In the genomic region with DNA sequence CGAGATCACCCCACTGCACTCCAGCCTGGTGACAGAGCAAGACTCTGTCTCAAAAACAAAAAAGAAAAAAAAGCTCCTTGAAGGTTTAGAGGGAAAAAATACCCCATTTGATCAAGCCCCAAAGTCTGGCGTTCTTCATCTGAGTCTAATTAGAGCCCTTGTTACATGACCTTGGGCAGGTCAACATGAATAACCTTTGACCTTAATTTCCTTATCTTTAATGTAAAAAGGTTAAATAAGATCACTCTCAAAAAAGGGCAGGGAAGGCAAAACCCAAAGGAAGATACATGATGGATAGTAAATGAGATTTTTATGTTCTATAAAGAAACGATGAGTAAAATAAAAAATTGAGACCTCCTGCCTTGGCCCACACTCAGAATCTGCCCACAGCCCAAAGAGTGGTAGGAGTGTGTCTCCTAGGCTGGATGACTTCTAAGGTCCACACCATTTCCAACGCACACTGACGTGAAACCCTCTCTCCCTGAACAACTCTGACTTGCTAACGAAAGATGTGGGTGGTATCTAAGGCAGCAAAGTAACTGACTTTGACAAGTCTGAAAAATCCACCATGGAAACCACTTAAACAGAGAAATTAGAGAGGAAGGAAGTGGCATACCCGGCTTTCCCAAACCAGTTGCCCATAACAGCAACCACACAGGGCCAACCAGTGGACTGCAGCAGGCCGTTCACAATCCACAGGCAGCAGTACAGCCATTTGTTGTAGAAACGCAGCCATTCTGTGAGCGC, we compare ENCODE assay signal across 10 cellular contexts. TPM values are rescaled to one million over a fixed set of nuclear protein-coding genes. Genes with fewer than 3 reads are reported as not detected.
A peak's percentile ranks its signal among the peaks of the same experiment; 100 is the strongest.
DNase-seq lines count a peak whose midpoint lies in the region; ATAC-seq, FAIRE-seq and TF ChIP-seq lines count a peak whose summit lies in the region.
"Had no signal": no experiment of that assay in that cellular context is flagged by ENCODE, and none has a peak within 500 bp of the region (broad histone marks: within the 10 kb centered on the region; RNA-seq: fewer than 3 reads in every experiment).

No MANE protein-coding gene starts in this region.

- H3K27ac ChIP-seq in BLaER1, result no peak overlapping the region
- H3K27ac ChIP-seq in CD8-positive, alpha-beta memory T cell (ENCODE audit: low read depth, low read length), result no peak overlapping the region
- no peak overlapping the region for H3K27ac ChIP-seq in lower lobe of right lung
- no peak overlapping the region for H3K27ac ChIP-seq in colonic mucosa
- H3K27ac ChIP-seq: KMS-11 had no signal

- H3K4me1 ChIP-seq in BLaER1 (peaks cover 25% of the 10 kb centered on the region), lower lobe of right lung (no peaks in the 10 kb centered on the region), colonic mucosa (no peaks in the 10 kb centered on the region)
- peaks cover 9% of the 10 kb centered on the region for H3K4me1 ChIP-seq in CD8-positive, alpha-beta memory T cell (ENCODE audit: insufficient read depth, low read length)

- no peaks in the 10 kb centered on the region for H3K9me3 Mint-ChIP-seq in CD8-positive, alpha-beta memory T cell
- H3K9me3 Mint-ChIP-seq in activated B cell treated with CpG ODN at 0.5 μM for 24 hours, result no peaks in the 10 kb centered on the region

- H3K27me3 ChIP-seq in BLaER1 (no peaks in the 10 kb centered on the region), lower lobe of right lung (ENCODE audit: low read depth) (no peaks in the 10 kb centered on the region), colonic mucosa (no peaks in the 10 kb centered on the region)
- no peaks in the 10 kb centered on the region for H3K27me3 ChIP-seq in CD8-positive, alpha-beta memory T cell (ENCODE audit: insufficient read depth, low read length, poor library complexity, severe bottlenecking)

- no peak overlapping the region for H3K4me3 ChIP-seq in BLaER1
- H3K4me3 ChIP-seq in CD8-positive, alpha-beta memory T cell (ENCODE audit: low read length), result no peak overlapping the region
- no peak overlapping the region for H3K4me3 ChIP-seq in lower lobe of right lung
- H3K4me3 ChIP-seq in colonic mucosa, result no peak overlapping the region

- POLR2A ChIA-PET in CD8-positive, alpha-beta memory T cell (lab: Charles Lee), result interaction anchor here (0.7 kb wide), 1 partner anchor 290 kb away, joined by 3 read pairs; no protein-coding TSS in a partner anchor
- POLR2A ChIA-PET in activated B cell treated with CpG ODN at 0.5 μM for 24 hours (lab: Charles Lee), result no interaction called here

- H3K4me3 Mint-ChIP-seq in CD8-positive, alpha-beta memory T cell, result peak overlapping the region; percentile 82 to 91 (median 89)
- peak overlapping the region; percentile 86 for H3K4me3 Mint-ChIP-seq in activated B cell treated with CpG ODN at 0.5 μM for 24 hours

- no peaks in the 10 kb centered on the region for H3K27me3 Mint-ChIP-seq in CD8-positive, alpha-beta memory T cell
- H3K27me3 Mint-ChIP-seq in activated B cell treated with CpG ODN at 0.5 μM for 24 hours, result no peaks in the 10 kb centered on the region

- no peak overlapping the region for H3K9ac ChIP-seq in BLaER1
- H3K9ac ChIP-seq in colonic mucosa (ENCODE audit: low read depth in 2 of 2, low read length in 2 of 2), result no peak overlapping the region
- H3K9ac ChIP-seq: KMS-11 had no signal

- DNase-seq in CD8-positive, alpha-beta memory T cell, result no peak
- DNase-seq in activated B cell treated with CpG ODN at 0.5 μM for 24 hours (no peak), lower lobe of right lung (no peak), HTR-8/SVneo (ENCODE audit: insufficient read length, low spot score) (no peak), colonic mucosa (no peak), DMS 273 treated with DMSO at 0.1 percent for 48 hours (lab: John Stamatoyannopoulos, UW) (no peak), NCI-H2107 (lab: John Stamatoyannopoulos, UW) (no peak)

- FAIRE-seq in HTR-8/SVneo (lab: Jason Lieb, UNC), result no peak

- H4K20me1 ChIP-seq in BLaER1, result peaks cover 15% of the 10 kb centered on the region; the same call in 1 of the 2 replicates

- CTCF ChIA-PET in CD8-positive, alpha-beta memory T cell (lab: Charles Lee), result no interaction called here
- CTCF ChIA-PET in activated B cell treated with CpG ODN at 0.5 μM for 24 hours (lab: Charles Lee), result no interaction called here

- TF ChIP-seq CTCF in activated B cell treated with CpG ODN at 0.5 μM for 24 hours (IDR thresholded peaks at IDR 0.05) (no peak), lower lobe of right lung (IDR thresholded peaks at IDR 0.05) (no peak), colonic mucosa (IDR thresholded peaks at IDR 0.05) (no peak)

- H3K4me2 ChIP-seq in BLaER1, result peak overlapping the region; percentile 60
- H3K4me2 ChIP-seq: KMS-11 had no signal

- H3K9me3 ChIP-seq in BLaER1 (no peaks in the 10 kb centered on the region), lower lobe of right lung (no peaks in the 10 kb centered on the region), colonic mucosa (no peaks in the 10 kb centered on the region)
- H3K9me3 ChIP-seq in CD8-positive, alpha-beta memory T cell (ENCODE audit: low read length), result no peaks in the 10 kb centered on the region

- H3K27ac Mint-ChIP-seq in CD8-positive, alpha-beta memory T cell, result peak overlapping the region in 7 of 8 donors; percentile 51 to 97 (median 94)
- H3K27ac Mint-ChIP-seq in activated B cell treated with CpG ODN at 0.5 μM for 24 hours, result no peak overlapping the region

- peaks cover 20 to 28% (median 28%) of the 10 kb centered on the region in 3 donors for H3K4me1 Mint-ChIP-seq in CD8-positive, alpha-beta memory T cell
- H3K4me1 Mint-ChIP-seq in activated B cell treated with CpG ODN at 0.5 μM for 24 hours, result peaks cover 15% of the 10 kb centered on the region

- H3K36me3 ChIP-seq in BLaER1, result peaks cover 51% of the 10 kb centered on the region
- H3K36me3 ChIP-seq in CD8-positive, alpha-beta memory T cell (ENCODE audit: insufficient read depth, low read length), result peaks cover 3% of the 10 kb centered on the region
- H3K36me3 ChIP-seq in lower lobe of right lung, result peaks cover 48% of the 10 kb centered on the region
- H3K36me3 ChIP-seq in colonic mucosa, result no peaks in the 10 kb centered on the region

- intact Hi-C loops in activated B cell treated with CpG ODN at 0.5 μM for 24 hours (cut with micrococcal nuclease), result loop anchor here (2.0 kb wide), 1 partner anchor 33 kb away; no protein-coding TSS in a partner anchor
- intact Hi-C loops in lower lobe of right lung (cut with DNase I), result no loop called here
- intact Hi-C loops in colonic mucosa (cut with DNase I), result no loop called here

- peaks cover 0 to 35% (median 9%) of the 10 kb centered on the region in 3 donors for H3K36me3 Mint-ChIP-seq in CD8-positive, alpha-beta memory T cell
- H3K36me3 Mint-ChIP-seq in activated B cell treated with CpG ODN at 0.5 μM for 24 hours (ENCODE audit: low read depth), result peaks cover 18% of the 10 kb centered on the region

- ATAC-seq in activated B cell treated with CpG ODN at 0.5 μM for 24 hours (ENCODE audit: low read depth) (no peak), lower lobe of right lung (peak; percentile 35 to 42)

RNA-seq across cellular contexts. Expression of a gene that starts 40.1 kb away (rescaled TPM):
- total RNA-seq in CD8-positive, alpha-beta memory T cell, result 10 to 100 TPM; 56.6 to 57.2 TPM
- 12.0 TPM for polyA plus RNA-seq in CD8-positive, alpha-beta memory T cell
- total RNA-seq in activated B cell treated with CpG ODN at 0.5 μM for 24 hours (10.6 and 12.4 TPM in 2 replicates), lower lobe of right lung (31.1 TPM), colonic mucosa (10 to 100 TPM; 47.8 to 52.9 TPM)

RNA-seq across cellular contexts. Expression of a gene that starts 45.7 kb away (rescaled TPM):
- total RNA-seq in CD8-positive, alpha-beta memory T cell, result 10 to 100 TPM in 1 of 2 experiments, 1 to 10 TPM in 1; 7.5 to 10.4 TPM
- polyA plus RNA-seq in CD8-positive, alpha-beta memory T cell, result 2.0 TPM
- 0.37 and 0.55 TPM in 2 replicates for total RNA-seq in activated B cell treated with CpG ODN at 0.5 μM for 24 hours
- 1.7 TPM for total RNA-seq in lower lobe of right lung
- total RNA-seq in colonic mucosa, result 10 to 100 TPM; 18.8 to 22.7 TPM
- total RNA-seq: subcutaneous adipose tissue had no signal
